Comparison of ENCODE assay signal across 27 cellular contexts in the genomic region with DNA sequence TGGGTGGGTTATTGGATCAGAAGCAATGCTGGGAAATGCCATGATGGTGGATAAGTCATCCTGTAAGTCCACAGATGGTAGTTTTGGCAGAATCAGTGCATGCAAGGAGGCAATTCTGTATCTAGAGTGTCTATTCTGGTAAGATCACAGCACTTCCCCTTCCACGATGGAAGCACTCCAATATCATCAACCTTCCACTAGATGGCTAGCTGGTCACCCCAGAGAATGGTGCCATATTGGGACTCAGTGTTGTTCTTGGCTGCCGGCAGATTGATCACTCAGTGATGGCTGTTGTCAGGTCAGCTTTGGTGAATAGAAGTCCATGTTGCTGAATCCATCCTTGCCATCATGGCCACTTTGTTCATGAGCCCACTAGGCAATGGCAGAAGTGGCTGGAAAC.
DNase-seq lines count a peak whose midpoint lies in the region; ATAC-seq and TF ChIP-seq lines count a peak whose summit lies in the region.
"Had no signal": no experiment of that assay in that cellular context is flagged by ENCODE, and none has a peak within 500 bp of the region (broad histone marks: within the 10 kb centered on the region; RNA-seq: fewer than 3 reads in every experiment).

No MANE protein-coding gene starts in this region.

- peak; percentile 55 for DNase-seq in Right ventricle myocardium inferior (ENCODE audit: missing footprints)
- no peak for DNase-seq in left cardiac atrium
- DNase-seq in fibroblast of mammary gland (ENCODE audit: low read depth): peak; percentile 4
- DNase-seq in NCI-H748 (lab: John Stamatoyannopoulos, UW; ENCODE audit: unreplicated experiment): no peak
- no peak for DNase-seq in mammary epithelial cell
- DNase-seq: activated CD4-positive, alpha-beta T cell treated with anti-CD3 and anti-CD28 coated beads for 4 hours; activated CD8-positive, alpha-beta T cell treated with anti-CD3 and anti-CD28 coated beads, Interleukin-2, amount 10 ng/mL, durations not matched to agents 7 days and 5 days; activated naive CD4-positive, alpha-beta T cell treated with anti-CD3 and anti-CD28 coated beads, Interleukin-2, amount 10 ng/mL, durations not matched to agents 7 days and 5 days; AML-193; brain microvascular endothelial cell; CD8-positive, alpha-beta T cell; dorsolateral prefrontal cortex; GM23248; left ventricle myocardium inferior; NCI-H1092; NCI-H1694; NCI-H446 treated with DMSO at 0.1 percent for 48 hours; Right ventricle myocardium superior; stimulated activated naive CD4-positive, alpha-beta T cell treated with Interleukin-2 at 50 U/mL for 16 hours had no signal

- H3K9ac ChIP-seq in OCI-LY1 (ENCODE audit: low read length): no peak overlapping the region
- H3K9ac ChIP-seq in mammary epithelial cell (ENCODE audit: insufficient read depth, low read length): no peak overlapping the region
- H3K9ac ChIP-seq: GM23248, neural progenitor cell, parathyroid adenoma had no signal

- 96% methylated on average over 2 of the region's 2 CpGs for WGBS in mammary epithelial cell (ENCODE audit: low coverage, missing lambda C conversion rate)

- in situ Hi-C loops in mammary epithelial cell (cut with MboI; ENCODE audit: low sequenced_read_pairs in 2 of 2): no loop called here

- no peak overlapping the region for H2AFZ ChIP-seq in OCI-LY1 (ENCODE audit: low read length)
- H2AFZ ChIP-seq in mammary epithelial cell (ENCODE audit: low read depth, low read length): no peak overlapping the region
- H2AFZ ChIP-seq: GM23248, neural progenitor cell, parathyroid adenoma had no signal

- no peak overlapping the region for H3K27ac ChIP-seq in OCI-LY1 (ENCODE audit: low read depth, low read length, poor library complexity, severe bottlenecking)
- no peak overlapping the region for H3K27ac ChIP-seq in mammary epithelial cell (ENCODE audit: insufficient read depth, low read depth, low read length)
- H3K27ac ChIP-seq: brain microvascular endothelial cell, dorsolateral prefrontal cortex, GM23248, left ventricle myocardium inferior, neural progenitor cell, parathyroid adenoma, VCaP had no signal

- no peaks in the 10 kb centered on the region for H3F3A ChIP-seq in OCI-LY1 (ENCODE audit: insufficient read depth, low read length)

- CTCF ChIA-PET in mammary epithelial cell (lab: Charles Lee; ENCODE audit: low non-redundant PET): no interaction called here

- H3K4me2 ChIP-seq in OCI-LY1 (ENCODE audit: low read length) (no peak overlapping the region), mammary epithelial cell (ENCODE audit: insufficient read depth, low read depth, low read length) (no peak overlapping the region)
- H3K4me2 ChIP-seq: neural progenitor cell, smooth muscle cell had no signal

- no peaks in the 10 kb centered on the region for H3K4me1 ChIP-seq in OCI-LY1 (ENCODE audit: insufficient read depth, low read length, severe bottlenecking)
- H3K4me1 ChIP-seq in mammary epithelial cell (ENCODE audit: insufficient read depth, low read length): no peaks in the 10 kb centered on the region
- H3K4me1 ChIP-seq: left ventricle myocardium inferior, neural progenitor cell, parathyroid adenoma had no signal

- H3K36me3 ChIP-seq in OCI-LY1 (ENCODE audit: insufficient read depth, low read length): no peaks in the 10 kb centered on the region
- no peaks in the 10 kb centered on the region for H3K36me3 ChIP-seq in mammary epithelial cell (ENCODE audit: insufficient read depth, low read length)
- H3K36me3 ChIP-seq: brain microvascular endothelial cell, left ventricle myocardium inferior, neural progenitor cell had no signal

- peak; percentile 27; the same call in 1 of the 2 replicates for TF ChIP-seq CTCF in OCI-LY1 (IDR thresholded peaks at IDR 0.05; ENCODE audit: low read length)
- peak; percentile 8 for TF ChIP-seq CTCF in fibroblast of mammary gland (conservative IDR thresholded peaks at IDR 0.05; ENCODE audit: control insufficient read depth, insufficient read depth, low read depth, low read length)
- TF ChIP-seq CTCF in mammary epithelial cell (conservative IDR thresholded peaks at IDR 0.05 in 1 of 2, IDR thresholded peaks at IDR 0.05 in 1 of 2; ENCODE audit: extremely low read depth in 1 of 2, insufficient read depth in 1 of 2, low read depth in 1 of 2, low read length in 2 of 2): peak in 1 of 2 donors; percentile 28

- H3K4me3 ChIP-seq in OCI-LY1 (ENCODE audit: low read depth, low read length, poor library complexity, severe bottlenecking) (no peak overlapping the region), fibroblast of mammary gland (ENCODE audit: control insufficient read depth, low read depth, low read length) (no peak overlapping the region), mammary epithelial cell (replicated peaks in 1 of 3; ENCODE audit: insufficient read depth in 1 of 3, low read depth in 2 of 3, low read length in 3 of 3) (no peak overlapping the region)
- H3K4me3 ChIP-seq: dorsolateral prefrontal cortex, GM23248, left ventricle myocardium inferior, neural progenitor cell, smooth muscle cell had no signal

- H3K27me3 ChIP-seq in OCI-LY1 (ENCODE audit: insufficient read depth, low read length) (no peaks in the 10 kb centered on the region), mammary epithelial cell (ENCODE audit: insufficient read depth, low read length) (no peaks in the 10 kb centered on the region)
- H3K27me3 ChIP-seq: brain microvascular endothelial cell, dorsolateral prefrontal cortex, neural progenitor cell had no signal

- no peak for ATAC-seq in Right ventricle myocardium inferior
- ATAC-seq in left cardiac atrium: no peak
- ATAC-seq in HG03469 (IDR thresholded peaks at IDR 0.05; ENCODE audit: unreplicated experiment): no peak
- no peak for ATAC-seq in GM21367 (IDR thresholded peaks at IDR 0.05; ENCODE audit: unreplicated experiment)
- ATAC-seq: activated CD8-positive, alpha-beta T cell treated with anti-CD3 and anti-CD28 coated beads, Interleukin-2, amount 10 ng/mL, durations not matched to agents 7 days and 5 days; CD8-positive, alpha-beta T cell; PC-3 had no signal

- H3K79me2 ChIP-seq in OCI-LY1 (ENCODE audit: insufficient read depth, low read length) (no peaks in the 10 kb centered on the region), mammary epithelial cell (ENCODE audit: insufficient read depth, low read length) (no peaks in the 10 kb centered on the region)
- H3K79me2 ChIP-seq: parathyroid adenoma had no signal

- intact Hi-C loops in Right ventricle myocardium inferior (cut with DNase I) (no loop called here), left cardiac atrium (cut with DNase I) (no loop called here), mammary epithelial cell (cut with micrococcal nuclease) (no loop called here)

- H3K9me3 ChIP-seq in OCI-LY1 (ENCODE audit: low read length): peaks cover 6% of the 10 kb centered on the region
- no peaks in the 10 kb centered on the region for H3K9me3 ChIP-seq in mammary epithelial cell (replicated peaks; ENCODE audit: insufficient read depth, low read length)
- H3K9me3 ChIP-seq: left ventricle myocardium inferior had no signal

- H4K20me1 ChIP-seq in OCI-LY1 (ENCODE audit: insufficient read depth, low read length) (no peaks in the 10 kb centered on the region), mammary epithelial cell (ENCODE audit: insufficient read depth, low read length) (no peaks in the 10 kb centered on the region)

- dilution Hi-C loops in mammary epithelial cell (cut with HindIII; ENCODE audit: low sequenced_read_pairs): no loop called here

- BruUV-seq in mammary epithelial cell (replicated peaks; lab: Mats Ljungman, UMichigan): no TSS peak

- H3K9me2 ChIP-seq in OCI-LY1 (ENCODE audit: low read depth, low read length): no peaks in the 10 kb centered on the region

Comparison
In these comparisons a context has a peak if more than half of its experiments do, and no peak if none do; other contexts are left out.
1. DNase-seq: peak in Right ventricle myocardium inferior (single experiment) and fibroblast of mammary gland (single experiment); none in left cardiac atrium (single experiment), NCI-H748 (single experiment) and mammary epithelial cell (single experiment).